14 cellular contexts compared by ENCODE assay signal in the genomic region with DNA sequence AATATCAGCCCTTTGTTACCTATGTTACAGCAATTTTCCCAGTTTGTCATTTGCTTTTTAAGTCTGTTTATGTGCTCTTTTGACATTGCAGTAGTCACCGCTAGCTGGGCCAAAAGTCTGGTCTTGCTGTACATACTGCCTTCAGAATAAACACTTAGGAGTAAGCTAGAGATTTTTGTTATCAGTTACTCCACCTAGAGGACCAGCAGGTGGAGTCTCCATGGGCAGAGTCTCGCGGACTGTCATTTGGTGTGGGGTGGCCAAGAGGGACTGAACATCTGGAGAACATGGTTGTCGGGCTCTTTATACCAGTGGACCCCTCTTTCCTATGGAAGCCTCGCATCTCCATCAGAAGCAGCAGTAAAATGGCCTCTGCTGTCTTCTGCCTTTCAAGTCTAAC. TPM values are rescaled to one million over a fixed set of nuclear protein-coding genes. Genes with fewer than 3 reads are reported as not detected.
DNase-seq lines count a peak whose midpoint lies in the region; ATAC-seq, FAIRE-seq and TF ChIP-seq lines count a peak whose summit lies in the region.
"Had no signal": no experiment of that assay in that cellular context is flagged by ENCODE, and none has a peak within 500 bp of the region (broad histone marks: within the 10 kb centered on the region; RNA-seq: fewer than 3 reads in every experiment).

No MANE protein-coding gene starts in this region.

- no peaks in the 10 kb centered on the region for H4K20me1 ChIP-seq in mammary epithelial cell (ENCODE audit: insufficient read depth, low read length)
- no peaks in the 10 kb centered on the region for H4K20me1 ChIP-seq in OCI-LY7 (ENCODE audit: insufficient read depth, low read length)
- no peaks in the 10 kb centered on the region for H4K20me1 ChIP-seq in HepG2 (ENCODE audit: insufficient read depth, low read length)

- no peak for TF ChIP-seq RAD21 in HepG2 (CRISPR knock-in tag; IDR thresholded peaks at IDR 0.05)

- H3K9me3 ChIP-seq in breast epithelium (no peaks in the 10 kb centered on the region), mammary epithelial cell (replicated peaks; ENCODE audit: insufficient read depth, low read length) (no peaks in the 10 kb centered on the region), OCI-LY7 (ENCODE audit: low read length) (no peaks in the 10 kb centered on the region), HepG2 (ENCODE audit: low read length) (no peaks in the 10 kb centered on the region), upper lobe of left lung (no peaks in the 10 kb centered on the region)
- H3K9me3 ChIP-seq: BLaER1 treated with 17β-estradiol and CSF1 and Interleukin-3, amounts not matched to agents 10 nM and 100 nM; neutrophil had no signal

- WGBS in mammary epithelial cell (ENCODE audit: low coverage, missing lambda C conversion rate), result 79% methylated on average over 5 of the region's 5 CpGs
- 46% methylated on average over 5 of the region's 5 CpGs for WGBS in HepG2 (ENCODE audit: low lambda C conversion rate)
- WGBS in upper lobe of left lung, 2 donors, result 77 to 80% methylated on average over 5 of the region's 5 CpGs

- H3K27me3 ChIP-seq in breast epithelium (no peaks in the 10 kb centered on the region), mammary epithelial cell (ENCODE audit: insufficient read depth, low read length) (no peaks in the 10 kb centered on the region), HepG2 (ENCODE audit: control insufficient read depth in 1 of 2, insufficient read depth in 2 of 2, low read length in 2 of 2) (no peaks in the 10 kb centered on the region; a peak in 2 of 5 replicates), upper lobe of left lung (no peaks in the 10 kb centered on the region)
- H3K27me3 ChIP-seq: BLaER1 treated with 17β-estradiol and CSF1 and Interleukin-3, amounts not matched to agents 10 nM and 100 nM had no signal

- H3K36me3 ChIP-seq in breast epithelium, result no peaks in the 10 kb centered on the region
- H3K36me3 ChIP-seq in mammary epithelial cell (ENCODE audit: insufficient read depth, low read length), result no peaks in the 10 kb centered on the region
- H3K36me3 ChIP-seq in OCI-LY7 (ENCODE audit: insufficient read depth, low read length), result peaks cover under 1% of the 10 kb centered on the region; the same call in 1 of the 2 replicates
- no peaks in the 10 kb centered on the region for H3K36me3 ChIP-seq in HepG2 (replicated peaks in 1 of 2; ENCODE audit: control insufficient read depth in 1 of 2, insufficient read depth in 2 of 2, low read length in 2 of 2)
- no peaks in the 10 kb centered on the region for H3K36me3 ChIP-seq in upper lobe of left lung
- H3K36me3 ChIP-seq: neutrophil had no signal

- H3K4me3 ChIP-seq in breast epithelium (peak overlapping the region in 2 of 3 donors; percentile 43 to 63), mammary epithelial cell (replicated peaks in 1 of 3; ENCODE audit: insufficient read depth in 1 of 3, low read depth in 2 of 3, low read length in 3 of 3) (no peak overlapping the region), OCI-LY7 (ENCODE audit: low read depth, low read length, poor library complexity, severe bottlenecking) (no peak overlapping the region), HepG2 (replicated peaks in 1 of 3; ENCODE audit: insufficient read depth in 1 of 3, low read depth in 2 of 3, low read length in 3 of 3) (no peak overlapping the region), upper lobe of left lung (peak overlapping the region in 3 of 4 donors; percentile 24 to 83 (median 33))

- POLR2A ChIA-PET in OCI-LY7 (lab: Charles Lee), result interaction anchor here (0.6 to 0.9 kb wide), 2 partner anchors 17 to 47 kb away, joined by 3 to 4 read pairs; no protein-coding TSS in a partner anchor
- POLR2A ChIA-PET in HepG2 (lab: Yijun Ruan, JAX), result interaction anchor here (1.0 kb wide), 1 partner anchor 12 kb away, joined by 3 read pairs; no protein-coding TSS in a partner anchor

- H3K4me1 ChIP-seq in breast epithelium, result peaks cover 4 to 20% of the 10 kb centered on the region in 2 donors
- peaks cover 28% of the 10 kb centered on the region for H3K4me1 ChIP-seq in mammary epithelial cell (ENCODE audit: insufficient read depth, low read length)
- H3K4me1 ChIP-seq in OCI-LY7 (ENCODE audit: insufficient read depth, low read length, poor library complexity, severe bottlenecking), result peaks cover 79% of the 10 kb centered on the region
- H3K4me1 ChIP-seq in HepG2 (ENCODE audit: insufficient read depth, low read length), result peaks cover 51% of the 10 kb centered on the region
- H3K4me1 ChIP-seq in upper lobe of left lung, result peaks cover 52 to 54% (median 52%) of the 10 kb centered on the region in 4 donors

- H3K4me2 ChIP-seq in mammary epithelial cell (ENCODE audit: insufficient read depth, low read depth, low read length), result no peak overlapping the region
- peak overlapping the region; percentile 24; the same call in 1 of the 2 replicates for H3K4me2 ChIP-seq in OCI-LY7 (ENCODE audit: low read length)
- no peak overlapping the region for H3K4me2 ChIP-seq in HepG2 (ENCODE audit: low read depth, low read length)

- no TSS peak for BruUV-seq in mammary epithelial cell (replicated peaks; lab: Mats Ljungman, UMichigan)
- no TSS peak for BruUV-seq in OCI-LY7 (replicated peaks; lab: Mats Ljungman, UMichigan)
- no TSS peak for BruUV-seq in HepG2 (replicated peaks; lab: Mats Ljungman, UMichigan)

- H3K9ac ChIP-seq in mammary epithelial cell (ENCODE audit: insufficient read depth, low read length) (no peak overlapping the region), HepG2 (ENCODE audit: insufficient read depth, low read depth, low read length) (no peak overlapping the region)

- CTCF ChIA-PET in mammary epithelial cell (lab: Charles Lee; ENCODE audit: low non-redundant PET) (interaction anchor here (0.8 kb wide), 1 partner anchor 1009 kb away, joined by 3 read pairs; no protein-coding TSS in a partner anchor), OCI-LY7 (lab: Charles Lee; ENCODE audit: unreplicated experiment) (interaction anchor here (0.6 kb wide), 1 partner anchor 17 kb away, joined by 3 read pairs; no protein-coding TSS in a partner anchor), HepG2 (lab: Yijun Ruan, JAX; ENCODE audit: low intra/inter-chr PET ratio, low total read pairs) (interaction anchor here (1.2 kb wide), 1 partner anchor 29 kb away, joined by 5 read pairs; no protein-coding TSS in a partner anchor)

- DNase-seq in breast epithelium (ENCODE audit: low spot score in 2 of 2) (no peak), mammary epithelial cell (no peak), OCI-LY7 (ENCODE audit: low spot score) (peak; percentile 64), HepG2 (ENCODE audit: low spot score) (no peak), upper lobe of left lung (no peak), NCI-H187 (lab: John Stamatoyannopoulos, UW) (no peak), germinal center (ENCODE audit: low spot score) (no peak)
- DNase-seq: NCI-H1092 treated with DMSO at 0.1 percent for 48 hours had no signal

- peak overlapping the region in 1 of 2 donors; percentile 13 for H3K27ac ChIP-seq in breast epithelium
- no peak overlapping the region for H3K27ac ChIP-seq in mammary epithelial cell (ENCODE audit: insufficient read depth, low read depth, low read length)
- peak overlapping the region; percentile 38 for H3K27ac ChIP-seq in OCI-LY7 (ENCODE audit: low read depth, low read length, poor library complexity, severe bottlenecking)
- no peak overlapping the region for H3K27ac ChIP-seq in HepG2 (ENCODE audit: extremely low read length, insufficient read depth, low read length)
- H3K27ac ChIP-seq in upper lobe of left lung, result peak overlapping the region in 2 of 4 donors; percentile 81 to 99
- H3K27ac ChIP-seq: neutrophil had no signal

- intact Hi-C loops in breast epithelium (cut with DNase I; ENCODE audit: low total_unique reads) (no loop called here), mammary epithelial cell (cut with micrococcal nuclease) (no loop called here), OCI-LY7 (cut with micrococcal nuclease; ENCODE audit: unreplicated experiment) (no loop called here), HepG2 (cut with micrococcal nuclease; ENCODE audit: unreplicated experiment) (loop anchor here (5.0 kb wide), 1 partner anchor 49 kb away; the partner anchor contains the start of gene ZFP62)

- H2AFZ ChIP-seq in mammary epithelial cell (ENCODE audit: low read depth, low read length) (no peak overlapping the region), OCI-LY7 (ENCODE audit: low read length) (peak overlapping the region; percentile 40; the same call in 1 of the 2 replicates), HepG2 (ENCODE audit: low read length) (no peak overlapping the region)

- H3K9me2 ChIP-seq in OCI-LY7 (ENCODE audit: insufficient read depth, low read length), result no peaks in the 10 kb centered on the region

- TF ChIP-seq POLR2A in breast epithelium (IDR thresholded peaks at IDR 0.05), result no peak
- no peak for TF ChIP-seq POLR2A in HepG2 (IDR thresholded peaks at IDR 0.05; ENCODE audit: insufficient read depth in 1 of 2, low read depth in 2 of 2, low read length in 2 of 2)
- TF ChIP-seq POLR2A in upper lobe of left lung (IDR thresholded peaks at IDR 0.05), result no peak

- TF ChIP-seq EP300 in HepG2 (IDR thresholded peaks at IDR 0.05; ENCODE audit: low read depth in 2 of 2, low read length in 2 of 2) (no peak), HepG2 (CRISPR knock-in tag; IDR thresholded peaks at IDR 0.05; ENCODE audit: borderline replicate concordance) (no peak), upper lobe of left lung (IDR thresholded peaks at IDR 0.05) (no peak)

- ATAC-seq in HepG2 (no peak), upper lobe of left lung (ENCODE audit: low FRiP score in 2 of 2) (no peak), HG03469 (IDR thresholded peaks at IDR 0.05; ENCODE audit: unreplicated experiment) (no peak)
- ATAC-seq: esophagus mucosa; stimulated activated effector memory CD8-positive, alpha-beta T cell treated with anti-CD3 and anti-CD28 coated beads, Interleukin-12 subunit alpha, Interleukin-12 subunit beta, amount 100 ng/mL, for 72 hours had no signal

- dilution Hi-C loops in mammary epithelial cell (cut with HindIII; ENCODE audit: low sequenced_read_pairs), result no loop called here

- in situ Hi-C loops in mammary epithelial cell (cut with MboI; ENCODE audit: low sequenced_read_pairs in 2 of 2), result no loop called here
- in situ Hi-C loops in HepG2 (cut with HindIII; ENCODE audit: extremely low pct_ligation_motif_present, low pct_unique_long_range_greater_than_20kb), result no loop called here

- FAIRE-seq in HepG2 (lab: Jason Lieb, UNC), result no peak
- FAIRE-seq: GM12891 had no signal

- H3K79me2 ChIP-seq in mammary epithelial cell (ENCODE audit: insufficient read depth, low read length) (peaks cover 12% of the 10 kb centered on the region), OCI-LY7 (ENCODE audit: insufficient read depth, low read depth, low read length) (peaks cover 22% of the 10 kb centered on the region), HepG2 (ENCODE audit: insufficient read depth, low read length) (peaks cover 10% of the 10 kb centered on the region)

- TF ChIP-seq CTCF in breast epithelium (IDR thresholded peaks at IDR 0.05) (no peak), mammary epithelial cell (conservative IDR thresholded peaks at IDR 0.05 in 1 of 2, IDR thresholded peaks at IDR 0.05 in 1 of 2; ENCODE audit: extremely low read depth in 1 of 2, insufficient read depth in 1 of 2, low read depth in 1 of 2, low read length in 2 of 2) (peak in 1 of 2 donors; percentile 33), OCI-LY7 (conservative IDR thresholded peaks at IDR 0.05; ENCODE audit: low read length) (peak; percentile 78), HepG2 (CRISPR knock-in tag; IDR thresholded peaks at IDR 0.05) (peak; percentile 42), upper lobe of left lung (IDR thresholded peaks at IDR 0.05) (no peak)

RNA-seq across cellular contexts. Expression of gene MGAT1, which starts 10.8 kb away (rescaled TPM):
- total RNA-seq in breast epithelium, result 100 to 1,000 TPM; 127 to 236 (median 163) TPM
- total RNA-seq in mammary epithelial cell, result 100 to 1,000 TPM in 1 of 2 donors, 10 to 100 TPM in 1; 91.4 to 177 TPM
- polyA plus RNA-seq in mammary epithelial cell, result 134 TPM
- polyA minus RNA-seq in mammary epithelial cell, result 122 TPM
- 65.2 and 75.4 TPM in 2 replicates for total RNA-seq in OCI-LY7 (2014; rRNA removed; shearing (Covaris generic))
- 95.2 and 103 TPM in 2 replicates for total RNA-seq in OCI-LY7 (2022)
- total RNA-seq in HepG2 (2016; rRNA removed; fragmentation: Illumina TruSeq; extraction: Trizol), result 26.7 and 50.1 TPM in 2 replicates
- 15.0 and 17.0 TPM in 2 replicates for total RNA-seq in HepG2 (2016; cell fraction: cytosol; rRNA removed; fragmentation: Illumina TruSeq; extraction: Trizol; ENCODE audit: low read depth)
- 27.7 and 47.8 TPM in 2 replicates for total RNA-seq in HepG2 (2016; cell fraction: insoluble cytoplasmic fraction; rRNA removed; fragmentation: Illumina TruSeq; extraction: Trizol)
- 38.7 and 40.9 TPM in 2 replicates for total RNA-seq in HepG2 (2016; cell fraction: membrane; rRNA removed; fragmentation: Illumina TruSeq; extraction: Trizol)
- total RNA-seq in HepG2 (2016; cell fraction: nucleus; rRNA removed; fragmentation: Illumina TruSeq; extraction: Trizol), result 41.7 and 45.5 TPM in 2 replicates
- polyA plus RNA-seq in HepG2 (2011; rRNA removed), result 55.3 and 72.5 TPM in 2 replicates
- polyA plus RNA-seq in HepG2 (2011; cell fraction: cytosol; rRNA removed), result 68.1 and 77.1 TPM in 2 replicates
- 95.1 and 98.8 TPM in 2 replicates for polyA plus RNA-seq in HepG2 (2011; cell fraction: nucleus; rRNA removed)
- 54.8 and 70.3 TPM in 2 replicates for polyA plus RNA-seq in HepG2 (2012)
- polyA plus RNA-seq in HepG2 (2016; cell fraction: cytosol; fragmentation: Illumina TruSeq; extraction: Trizol; ENCODE audit: low read depth), result 24.2 and 28.9 TPM in 2 replicates
- polyA plus RNA-seq in HepG2 (2016; cell fraction: insoluble cytoplasmic fraction; fragmentation: Illumina TruSeq; extraction: Trizol; ENCODE audit: low read depth), result 31.3 and 35.5 TPM in 2 replicates
- polyA plus RNA-seq in HepG2 (2016; cell fraction: membrane; fragmentation: Illumina TruSeq; extraction: Trizol; ENCODE audit: low read depth), result 36.5 and 42.6 TPM in 2 replicates
- polyA plus RNA-seq in HepG2 (2016; cell fraction: nucleus; fragmentation: Illumina TruSeq; extraction: Trizol; ENCODE audit: insufficient read depth, low read depth), result 88.1 and 90.9 TPM in 2 replicates
- polyA minus RNA-seq in HepG2 (2011; rRNA and poly(A)+ RNA removed; ENCODE audit: low replicate concordance), result 47.5 and 138 TPM in 2 replicates
- 68.3 and 69.5 TPM in 2 replicates for polyA minus RNA-seq in HepG2 (2011; cell fraction: cytosol; rRNA and poly(A)+ RNA removed)
- polyA minus RNA-seq in HepG2 (2011; cell fraction: nucleus; rRNA and poly(A)+ RNA removed), result 44.8 and 54.2 TPM in 2 replicates
- total RNA-seq in upper lobe of left lung, result 100 to 1,000 TPM; 148 to 392 (median 277) TPM

RNA-seq across cellular contexts. Expression of gene ZFP62, which starts 47.7 kb away (rescaled TPM):
- total RNA-seq in breast epithelium (10 to 100 TPM; 18.6 to 49.6 (median 35.4) TPM), mammary epithelial cell (10 to 100 TPM; 17.2 to 17.5 TPM), OCI-LY7 (2022) (69.2 and 79.1 TPM in 2 replicates), HepG2 (2016; rRNA removed; fragmentation: Illumina TruSeq; extraction: Trizol) (18.9 and 19.4 TPM in 2 replicates), upper lobe of left lung (10 to 100 TPM; 19.6 to 41.2 (median 26.1) TPM)
- polyA plus RNA-seq in mammary epithelial cell (6.7 TPM), HepG2 (2011; rRNA removed) (8.2 and 8.4 TPM in 2 replicates)
- 40.5 TPM for polyA minus RNA-seq in mammary epithelial cell
- 58.4 and 59.0 TPM in 2 replicates for total RNA-seq in OCI-LY7 (2014; rRNA removed; shearing (Covaris generic))
- 5.7 and 6.2 TPM in 2 replicates for total RNA-seq in HepG2 (2016; cell fraction: cytosol; rRNA removed; fragmentation: Illumina TruSeq; extraction: Trizol; ENCODE audit: low read depth)
- total RNA-seq in HepG2 (2016; cell fraction: insoluble cytoplasmic fraction; rRNA removed; fragmentation: Illumina TruSeq; extraction: Trizol), result 20.1 and 22.7 TPM in 2 replicates
- total RNA-seq in HepG2 (2016; cell fraction: membrane; rRNA removed; fragmentation: Illumina TruSeq; extraction: Trizol), result 10.4 and 12.0 TPM in 2 replicates
- total RNA-seq in HepG2 (2016; cell fraction: nucleus; rRNA removed; fragmentation: Illumina TruSeq; extraction: Trizol), result 19.0 and 23.1 TPM in 2 replicates
- 2.3 and 4.2 TPM in 2 replicates for polyA plus RNA-seq in HepG2 (2011; cell fraction: cytosol; rRNA removed)
- polyA plus RNA-seq in HepG2 (2011; cell fraction: nucleus; rRNA removed), result 10.7 and 13.1 TPM in 2 replicates
- 12.0 and 13.8 TPM in 2 replicates for polyA plus RNA-seq in HepG2 (2012)
- 4.5 and 6.5 TPM in 2 replicates for polyA plus RNA-seq in HepG2 (2016; cell fraction: cytosol; fragmentation: Illumina TruSeq; extraction: Trizol; ENCODE audit: low read depth)
- polyA plus RNA-seq in HepG2 (2016; cell fraction: insoluble cytoplasmic fraction; fragmentation: Illumina TruSeq; extraction: Trizol; ENCODE audit: low read depth), result 12.0 and 13.7 TPM in 2 replicates
- polyA plus RNA-seq in HepG2 (2016; cell fraction: membrane; fragmentation: Illumina TruSeq; extraction: Trizol; ENCODE audit: low read depth), result 7.0 and 7.5 TPM in 2 replicates
- 22.7 and 27.8 TPM in 2 replicates for polyA plus RNA-seq in HepG2 (2016; cell fraction: nucleus; fragmentation: Illumina TruSeq; extraction: Trizol; ENCODE audit: insufficient read depth, low read depth)
- 0.80 and 9.4 TPM in 2 replicates for polyA minus RNA-seq in HepG2 (2011; rRNA and poly(A)+ RNA removed; ENCODE audit: low replicate concordance)
- polyA minus RNA-seq in HepG2 (2011; cell fraction: cytosol; rRNA and poly(A)+ RNA removed), result 7.9 and 8.4 TPM in 2 replicates
- polyA minus RNA-seq in HepG2 (2011; cell fraction: nucleus; rRNA and poly(A)+ RNA removed), result 19.1 and 29.2 TPM in 2 replicates

Comparison
In these comparisons a context has a peak if more than half of its experiments do, and no peak if none do; other contexts are left out.
1. H3K4me3 ChIP-seq: peak in breast epithelium (2 of 3) and upper lobe of left lung (3 of 4); none in mammary epithelial cell (0 of 3), OCI-LY7 (single experiment) and HepG2 (0 of 3).
2. CTCF ChIP-seq: peak in OCI-LY7 (single experiment) and HepG2 (single experiment); none in breast epithelium (0 of 3) and upper lobe of left lung (0 of 6).